Comparison of ENCODE assay signal across 23 cellular contexts in genomic region chr13:76481738-76482137, GRCh38.
DNase-seq lines count a peak whose midpoint lies in the region; ATAC-seq and TF ChIP-seq lines count a peak whose summit lies in the region.
"Had no signal": no experiment of that assay in that cellular context is flagged by ENCODE, and none has a peak within 500 bp of the region (broad histone marks: within the 10 kb centered on the region; RNA-seq: fewer than 3 reads in every experiment).

No MANE protein-coding gene starts in this region.

- H3K4me3 Mint-ChIP-seq in WTC11: no peak overlapping the region
- no peak overlapping the region for H3K4me3 Mint-ChIP-seq in naive thymus-derived CD4-positive, alpha-beta T cell
- no peak overlapping the region for H3K4me3 Mint-ChIP-seq in activated T-helper 17 cell treated with anti-CD3 and anti-CD28 coated beads, Interleukin-2, amount 50 U/mL, for 72 hours
- H3K4me3 Mint-ChIP-seq: CD4-positive, CD25-positive, alpha-beta regulatory T cell had no signal

- H3K27me3 ChIP-seq in IMR-90 (ENCODE audit: control insufficient read depth, insufficient read depth, low read length): no peaks in the 10 kb centered on the region
- no peaks in the 10 kb centered on the region for H3K27me3 ChIP-seq in naive thymus-derived CD4-positive, alpha-beta T cell (ENCODE audit: control insufficient read depth in 2 of 2, insufficient read depth in 2 of 2, low read length in 2 of 2)
- H3K27me3 ChIP-seq: BLaER1, SJSA1 had no signal

- POLR2A ChIA-PET in IMR-90 (lab: Charles Lee; ENCODE audit: unreplicated experiment) (no interaction called here), WTC11 (lab: Charles Lee) (no interaction called here)
- POLR2A ChIA-PET in naive thymus-derived CD4-positive, alpha-beta T cell (lab: Charles Lee): no interaction called here

- no peak overlapping the region for H3K4ac ChIP-seq in IMR-90 (ENCODE audit: low read depth, low read length)

- H3K36me3 ChIP-seq in IMR-90 (ENCODE audit: control insufficient read depth, insufficient read depth, low read length): no peaks in the 10 kb centered on the region
- H3K36me3 ChIP-seq in naive thymus-derived CD4-positive, alpha-beta T cell (ENCODE audit: control insufficient read depth in 2 of 3, insufficient read depth in 3 of 3, low read length in 3 of 3): no peaks in the 10 kb centered on the region
- H3K36me3 ChIP-seq: BLaER1, SJSA1 had no signal

- no peak overlapping the region for H3K23ac ChIP-seq in IMR-90 (ENCODE audit: low read depth, low read length)

- H3K4me3 ChIP-seq in IMR-90 (ENCODE audit: insufficient read depth, low read depth, low read length): no peak overlapping the region
- H3K4me3 ChIP-seq in choroid plexus epithelial cell (ENCODE audit: low read depth, low read length): no peak overlapping the region
- H3K4me3 ChIP-seq in naive thymus-derived CD4-positive, alpha-beta T cell (ENCODE audit: low read length): no peak overlapping the region
- H3K4me3 ChIP-seq: BLaER1, PC-9, SJSA1 had no signal

- no peak overlapping the region for H4K5ac ChIP-seq in IMR-90 (ENCODE audit: low read depth, low read length)

- H3K79me1 ChIP-seq in IMR-90 (ENCODE audit: low read depth in 1 of 2, low read length in 2 of 2): no peaks in the 10 kb centered on the region

- H3K18ac ChIP-seq in IMR-90 (ENCODE audit: low read depth, low read length): no peak overlapping the region

- H3K56ac ChIP-seq in IMR-90 (ENCODE audit: extremely low read depth, insufficient read depth, low read length): no peak overlapping the region

- peaks cover 1% of the 10 kb centered on the region; the same call in 1 of the 2 replicates for H3K4me1 ChIP-seq in IMR-90 (ENCODE audit: control insufficient read depth, insufficient read depth, low read length)
- H3K4me1 ChIP-seq in naive thymus-derived CD4-positive, alpha-beta T cell (ENCODE audit: control insufficient read depth in 2 of 2, insufficient read depth in 2 of 2, low read length in 2 of 2): no peaks in the 10 kb centered on the region
- H3K4me1 ChIP-seq: BLaER1, SJSA1 had no signal

- no peak overlapping the region for H3K4me2 ChIP-seq in IMR-90 (ENCODE audit: low read depth, low read length)
- H3K4me2 ChIP-seq: BLaER1, PC-9 had no signal

- TF ChIP-seq CTCF in IMR-90 (conservative IDR thresholded peaks at IDR 0.05; ENCODE audit: low read depth, low read length): no peak
- TF ChIP-seq CTCF in WTC11 (IDR thresholded peaks at IDR 0.05): no peak
- TF ChIP-seq CTCF in choroid plexus epithelial cell (conservative IDR thresholded peaks at IDR 0.05; ENCODE audit: low read depth, low read length): no peak

- no peaks in the 10 kb centered on the region for H3K4me1 Mint-ChIP-seq in WTC11
- H3K4me1 Mint-ChIP-seq in naive thymus-derived CD4-positive, alpha-beta T cell: no peaks in the 10 kb centered on the region
- no peaks in the 10 kb centered on the region for H3K4me1 Mint-ChIP-seq in activated T-helper 17 cell treated with anti-CD3 and anti-CD28 coated beads, Interleukin-2, amount 50 U/mL, for 72 hours
- H3K4me1 Mint-ChIP-seq: CD4-positive, CD25-positive, alpha-beta regulatory T cell had no signal

- H3K9me1 ChIP-seq in IMR-90 (ENCODE audit: insufficient read depth, low read length): peaks cover 3% of the 10 kb centered on the region; the same call in 1 of the 2 replicates

- no CpG with 5 or more reads among the region's 2 CpGs for WGBS in IMR-90 (ENCODE audit: extremely low coverage in 2 of 2, insufficient read length in 1 of 2), 2 experiments

- in situ Hi-C loops in IMR-90 (cut with MboI; ENCODE audit: low sequenced_read_pairs): loop anchor here (25.0 kb wide), 1 partner anchor 431 kb away; no protein-coding TSS in a partner anchor

- H4K8ac ChIP-seq in IMR-90 (ENCODE audit: low read depth in 2 of 2, low read length in 2 of 2): no peak overlapping the region

- CTCF ChIA-PET in IMR-90 (lab: Yijun Ruan, JAX) (no interaction called here), WTC11 (lab: Charles Lee) (no interaction called here)
- CTCF ChIA-PET in naive thymus-derived CD4-positive, alpha-beta T cell (lab: Charles Lee): no interaction called here

- H3K14ac ChIP-seq in IMR-90 (replicated peaks; ENCODE audit: low read depth, low read length): no peak overlapping the region

- BruUV-seq in IMR-90 (replicated peaks; lab: Mats Ljungman, UMichigan): no TSS peak

- no peak overlapping the region for H3K9ac ChIP-seq in IMR-90 (ENCODE audit: low read depth, low read length)
- H3K9ac ChIP-seq: BLaER1 had no signal

- no peaks in the 10 kb centered on the region for H3K27me3 Mint-ChIP-seq in WTC11 (ENCODE audit: low read depth)
- H3K27me3 Mint-ChIP-seq in naive thymus-derived CD4-positive, alpha-beta T cell: peaks cover 0 to 16% (median 6%) of the 10 kb centered on the region in 5 donors
- H3K27me3 Mint-ChIP-seq in activated T-helper 17 cell treated with anti-CD3 and anti-CD28 coated beads, Interleukin-2, amount 50 U/mL, for 72 hours: peaks cover 9% of the 10 kb centered on the region

- peaks cover 2% of the 10 kb centered on the region; the same call in 1 of the 2 replicates for H3K9me3 ChIP-seq in IMR-90 (ENCODE audit: control insufficient read depth, insufficient read depth, low read length)
- no peaks in the 10 kb centered on the region for H3K9me3 ChIP-seq in naive thymus-derived CD4-positive, alpha-beta T cell (ENCODE audit: control insufficient read depth in 2 of 3, low read length in 3 of 3)
- H3K9me3 ChIP-seq: BLaER1, SJSA1 had no signal

- no peak overlapping the region for H2BK120ac ChIP-seq in IMR-90 (ENCODE audit: low read depth, low read length)

- peak overlapping the region; percentile 51 for H2AFZ ChIP-seq in IMR-90 (replicated peaks; ENCODE audit: low read length, poor library complexity)

- no peak for TF ChIP-seq POLR2A in IMR-90 (IDR thresholded peaks at IDR 0.05; ENCODE audit: low read depth, low read length)

- 0 out of 2 replicates have a peak, but pooled peaks cover 4% of the 10 kb centered on the region for H3K9me3 Mint-ChIP-seq in WTC11
- H3K9me3 Mint-ChIP-seq in naive thymus-derived CD4-positive, alpha-beta T cell: no peaks in the 10 kb centered on the region
- H3K9me3 Mint-ChIP-seq in activated T-helper 17 cell treated with anti-CD3 and anti-CD28 coated beads, Interleukin-2, amount 50 U/mL, for 72 hours: no peaks in the 10 kb centered on the region

- peak overlapping the region; percentile 27; the same call in 1 of the 2 replicates for H3K27ac Mint-ChIP-seq in WTC11
- H3K27ac Mint-ChIP-seq in naive thymus-derived CD4-positive, alpha-beta T cell: no peak overlapping the region
- no peak overlapping the region for H3K27ac Mint-ChIP-seq in activated T-helper 17 cell treated with anti-CD3 and anti-CD28 coated beads, Interleukin-2, amount 50 U/mL, for 72 hours
- H3K27ac Mint-ChIP-seq: CD4-positive, CD25-positive, alpha-beta regulatory T cell had no signal

- DNase-seq in IMR-90 (no peak), WTC11 (ENCODE audit: low spot score) (no peak), choroid plexus epithelial cell (ENCODE audit: low read depth) (peak; percentile 46), islet precursor cell (peak; percentile 59)
- no peak for DNase-seq in naive thymus-derived CD4-positive, alpha-beta T cell
- DNase-seq: CD4-positive, CD25-positive, alpha-beta regulatory T cell; DMS153; DND-41; KBM-7; MV-4-11; NCI-H1105; NCI-H1436 treated with DMSO at 0.1 percent for 48 hours; NCI-H1930; NCI-H2107; NCI-H524; NCI-H774; NK-92 treated with Interleukin-12 subunit alpha and Interleukin-12 subunit beta, amount 100 ng/mL, for 24 hours; PC-9; Right ventricle myocardium superior had no signal

- ATAC-seq in IMR-90 (ENCODE audit: low read depth): no peak
- no peak for ATAC-seq in WTC11
- ATAC-seq in HG02852 (IDR thresholded peaks at IDR 0.05; ENCODE audit: unreplicated experiment): no peak
- no peak for ATAC-seq in naive thymus-derived CD4-positive, alpha-beta T cell
- no peak for ATAC-seq in activated T-helper 17 cell treated with anti-CD3 and anti-CD28 coated beads, Interleukin-2, amount 50 U/mL, for 72 hours (replicated peaks)

- H2BK5ac ChIP-seq in IMR-90 (ENCODE audit: low read depth, low read length, poor library complexity, severe bottlenecking): no peak overlapping the region

- dilution Hi-C loops in IMR-90 (cut with HindIII; ENCODE audit: low sequenced_read_pairs, unreplicated experiment): no loop called here

- no peak overlapping the region for H2AK5ac ChIP-seq in IMR-90 (ENCODE audit: low read depth, low read length)

- no peak overlapping the region for H2BK15ac ChIP-seq in IMR-90 (ENCODE audit: low read depth, low read length)

- H2BK20ac ChIP-seq in IMR-90 (ENCODE audit: low read depth, low read length): no peak overlapping the region

- no peak overlapping the region for H4K91ac ChIP-seq in IMR-90 (ENCODE audit: insufficient read depth, low read depth, low read length)

- no peaks in the 10 kb centered on the region for H4K20me1 ChIP-seq in IMR-90 (ENCODE audit: insufficient read depth, low read length)
- H4K20me1 ChIP-seq: BLaER1 had no signal

- H2AK9ac ChIP-seq in IMR-90 (replicated peaks; ENCODE audit: low read depth, low read length, poor library complexity): no peak overlapping the region

- H3K27ac ChIP-seq in IMR-90 (ENCODE audit: insufficient read depth, low read length): no peak overlapping the region
- no peak overlapping the region for H3K27ac ChIP-seq in naive thymus-derived CD4-positive, alpha-beta T cell (ENCODE audit: low read depth, low read length)
- H3K27ac ChIP-seq: BLaER1, PC-9, SJSA1 had no signal

- intact Hi-C loops in IMR-90 (cut with micrococcal nuclease): no loop called here
- intact Hi-C loops in naive thymus-derived CD4-positive, alpha-beta T cell (cut with micrococcal nuclease): no loop called here

- no peaks in the 10 kb centered on the region for H3K36me3 Mint-ChIP-seq in WTC11
- no peaks in the 10 kb centered on the region for H3K36me3 Mint-ChIP-seq in naive thymus-derived CD4-positive, alpha-beta T cell
- no peaks in the 10 kb centered on the region for H3K36me3 Mint-ChIP-seq in activated T-helper 17 cell treated with anti-CD3 and anti-CD28 coated beads, Interleukin-2, amount 50 U/mL, for 72 hours (ENCODE audit: low read depth)
- H3K36me3 Mint-ChIP-seq: CD4-positive, CD25-positive, alpha-beta regulatory T cell had no signal

- no peak for TF ChIP-seq RAD21 in IMR-90 (IDR thresholded peaks at IDR 0.05; ENCODE audit: low read length)

TF ChIP-seq in WTC11, 78 proteins besides CTCF, POLR2A, EP300 and RAD21 (continues in another document):
- TF ChIP-seq ATF6 (CRISPR knock-in tag; IDR thresholded peaks at IDR 0.05): no peak

Comparison
In these comparisons a context has a peak if more than half of its experiments do, and no peak if none do; other contexts are left out.
1. DNase-seq: peak in choroid plexus epithelial cell (single experiment) and islet precursor cell (single experiment); none in IMR-90 (single experiment), WTC11 (single experiment) and naive thymus-derived CD4-positive, alpha-beta T cell (0 of 9).